In the genomic region with DNA sequence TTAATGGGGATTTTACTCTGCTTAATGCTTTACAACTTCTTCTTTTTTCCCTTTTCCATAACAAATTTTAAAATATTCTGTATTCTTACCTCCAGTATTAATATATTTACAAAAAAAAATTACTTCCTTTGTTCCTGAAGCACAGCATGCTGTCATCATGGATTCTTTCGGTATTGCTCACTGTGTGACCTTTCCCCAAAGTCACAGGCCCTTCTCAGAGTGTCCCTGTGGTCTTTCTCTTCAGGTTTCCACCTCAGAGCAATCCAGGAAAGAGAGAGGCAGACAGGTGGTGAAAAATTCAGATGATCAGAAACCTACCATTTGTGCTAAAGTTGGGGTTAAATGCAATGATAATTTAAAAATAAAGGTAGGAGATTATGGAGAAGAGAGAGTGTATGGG, we compare ENCODE assay signal across 29 cellular contexts. TPM values are rescaled to one million over a fixed set of nuclear protein-coding genes. Genes with fewer than 3 reads are reported as not detected.
A peak's percentile ranks its signal among the peaks of the same experiment; 100 is the strongest.
DNase-seq lines count a peak whose midpoint lies in the region; ATAC-seq and TF ChIP-seq lines count a peak whose summit lies in the region.
"Had no signal": no experiment of that assay in that cellular context is flagged by ENCODE, and none has a peak within 500 bp of the region (broad histone marks: within the 10 kb centered on the region; RNA-seq: fewer than 3 reads in every experiment).

No MANE protein-coding gene starts in this region.

- TF ChIP-seq POLR2A in body of pancreas (IDR thresholded peaks at IDR 0.05) = no peak

- H3K27me3 ChIP-seq in body of pancreas = no peaks in the 10 kb centered on the region
- H3K27me3 ChIP-seq: BE2C, cardiac muscle cell, colonic mucosa, Peyer's patch had no signal

- peaks cover 3 to 20% of the 10 kb centered on the region in 2 donors for H3K9me3 Mint-ChIP-seq in activated naive CD4-positive, alpha-beta T cell treated with anti-CD3 and anti-CD28 coated beads, Interleukin-2, amount 50 U/mL, for 72 hours
- peaks cover 11% of the 10 kb centered on the region for H3K9me3 Mint-ChIP-seq in activated naive CD4-positive, alpha-beta T cell treated with anti-CD3 and anti-CD28 coated beads for 36 hours
- H3K9me3 Mint-ChIP-seq in natural killer cell = peaks cover 0 to 3% of the 10 kb centered on the region in 2 donors
- H3K9me3 Mint-ChIP-seq: activated naive CD4-positive, alpha-beta T cell treated with anti-CD3 and anti-CD28 coated beads, Interleukin-2, amount 50 U/mL, for 24 hours had no signal

- H3K4me1 Mint-ChIP-seq in activated naive CD4-positive, alpha-beta T cell treated with anti-CD3 and anti-CD28 coated beads for 36 hours (ENCODE audit: low read depth) = peaks cover 30% of the 10 kb centered on the region
- H3K4me1 Mint-ChIP-seq in natural killer cell = peaks cover 85 to 86% of the 10 kb centered on the region in 2 donors
- H3K4me1 Mint-ChIP-seq: nephron; stimulated activated memory B cell treated with anti-CD40 and anti-IgM and Interleukin-4, amounts not matched to agents 10 μg/mL and 1 μg/mL and 100 μg/mL, for 72 hours had no signal

- no peak overlapping the region for H3K4me3 Mint-ChIP-seq in activated naive CD4-positive, alpha-beta T cell treated with anti-CD3 and anti-CD28 coated beads for 36 hours
- H3K4me3 Mint-ChIP-seq in natural killer cell = peak overlapping the region; percentile 66
- H3K4me3 Mint-ChIP-seq: activated naive CD4-positive, alpha-beta T cell treated with anti-CD3 and anti-CD28 coated beads, Interleukin-2, amount 50 U/mL, for 24 hours; nephron; stimulated activated memory B cell treated with anti-CD40 and anti-IgM and Interleukin-4, amounts not matched to agents 10 μg/mL and 1 μg/mL and 100 μg/mL, for 72 hours had no signal

- 64 to 65% methylated on average over 1 of the region's 1 CpG for WGBS in body of pancreas, 2 donors

- CTCF ChIA-PET in activated naive CD4-positive, alpha-beta T cell treated with anti-CD3 and anti-CD28 coated beads for 36 hours (lab: Charles Lee) = no interaction called here

- H3K36me3 Mint-ChIP-seq in activated naive CD4-positive, alpha-beta T cell treated with anti-CD3 and anti-CD28 coated beads, Interleukin-2, amount 50 U/mL, for 72 hours = peaks cover 48 to 49% of the 10 kb centered on the region in 2 donors
- peaks cover under 1% of the 10 kb centered on the region for H3K36me3 Mint-ChIP-seq in activated naive CD4-positive, alpha-beta T cell treated with anti-CD3 and anti-CD28 coated beads for 36 hours (ENCODE audit: low read depth)
- peaks cover 50% of the 10 kb centered on the region for H3K36me3 Mint-ChIP-seq in natural killer cell

- peaks cover 37% of the 10 kb centered on the region for H3K4me1 ChIP-seq in body of pancreas
- H3K4me1 ChIP-seq: BE2C, colonic mucosa had no signal

- H3K27ac Mint-ChIP-seq in activated naive CD4-positive, alpha-beta T cell treated with anti-CD3 and anti-CD28 coated beads, Interleukin-2, amount 50 U/mL, for 72 hours = peak overlapping the region; percentile 62 to 63
- no peak overlapping the region for H3K27ac Mint-ChIP-seq in activated naive CD4-positive, alpha-beta T cell treated with anti-CD3 and anti-CD28 coated beads for 36 hours
- peak overlapping the region; percentile 91 to 97 for H3K27ac Mint-ChIP-seq in natural killer cell
- H3K27ac Mint-ChIP-seq: activated naive CD4-positive, alpha-beta T cell treated with anti-CD3 and anti-CD28 coated beads, Interleukin-2, amount 50 U/mL, for 24 hours; nephron; stimulated activated memory B cell treated with anti-CD40 and anti-IgM and Interleukin-4, amounts not matched to agents 10 μg/mL and 1 μg/mL and 100 μg/mL, for 72 hours had no signal

- H3K27me3 Mint-ChIP-seq in activated naive CD4-positive, alpha-beta T cell treated with anti-CD3 and anti-CD28 coated beads for 36 hours (ENCODE audit: low read depth) = no peaks in the 10 kb centered on the region
- no peaks in the 10 kb centered on the region for H3K27me3 Mint-ChIP-seq in natural killer cell (ENCODE audit: low read depth in 2 of 2)
- H3K27me3 Mint-ChIP-seq: activated naive CD4-positive, alpha-beta T cell treated with anti-CD3 and anti-CD28 coated beads, Interleukin-2, amount 50 U/mL, for 24 hours; CD8-positive, alpha-beta memory T cell; IgD-negative memory B cell had no signal

- intact Hi-C loops in activated naive CD4-positive, alpha-beta T cell treated with anti-CD3 and anti-CD28 coated beads for 36 hours (cut with micrococcal nuclease) = no loop called here
- intact Hi-C loops in body of pancreas (cut with DNase I) = no loop called here
- intact Hi-C loops in natural killer cell (cut with micrococcal nuclease) = no loop called here

- no peak for DNase-seq in activated naive CD4-positive, alpha-beta T cell treated with anti-CD3 and anti-CD28 coated beads, Interleukin-2, amount 50 U/mL, for 72 hours (ENCODE audit: low spot score in 2 of 2)
- no peak for DNase-seq in activated naive CD4-positive, alpha-beta T cell treated with anti-CD3 and anti-CD28 coated beads for 36 hours
- DNase-seq in body of pancreas = no peak
- DNase-seq in natural killer cell = no peak
- no peak for DNase-seq in NCI-H187 (lab: John Stamatoyannopoulos, UW)
- DNase-seq in effector CD8-positive, alpha-beta T cell (lab: John Stamatoyannopoulos, UW) = no peak
- no peak for DNase-seq in germinal center (ENCODE audit: low spot score)
- DNase-seq: activated CD4-positive, alpha-beta T cell treated with anti-CD3 and anti-CD28 coated beads for 48 hours; aorta; BE2C; CD8-positive, alpha-beta memory T cell; colonic mucosa; DMS 273 treated with DMSO at 0.1 percent for 48 hours; effector memory CD4-positive, alpha-beta T cell; EL; head of caudate nucleus; NCI-H446 treated with DMSO at 0.1 percent for 48 hours; NCI-H774; Peyer's patch; SIG-M5; SW 1271; T-helper 9 cell had no signal

- no peaks in the 10 kb centered on the region for H3K36me3 ChIP-seq in body of pancreas (replicated peaks in 1 of 2; ENCODE audit: insufficient read depth in 1 of 2, low read depth in 2 of 2)
- H3K36me3 ChIP-seq: BE2C, cardiac muscle cell, colonic mucosa, Peyer's patch, thoracic aorta had no signal

- TF ChIP-seq CTCF in body of pancreas (IDR thresholded peaks at IDR 0.05) (no peak), natural killer cell (IDR thresholded peaks at IDR 0.05) (no peak)

- H3K9me3 ChIP-seq in body of pancreas = no peaks in the 10 kb centered on the region
- H3K9me3 ChIP-seq: BE2C, colonic mucosa, Peyer's patch had no signal

- peak overlapping the region in 3 of 4 donors; percentile 66 to 83 (median 69) for H3K27ac ChIP-seq in body of pancreas
- H3K27ac ChIP-seq: cardiac muscle cell, colonic mucosa, Peyer's patch, thoracic aorta had no signal

- peak in 1 of 2 donors; percentile 56 for ATAC-seq in activated naive CD4-positive, alpha-beta T cell treated with anti-CD3 and anti-CD28 coated beads, Interleukin-2, amount 50 U/mL, for 72 hours
- ATAC-seq in body of pancreas = peak; percentile 57
- no peak for ATAC-seq in natural killer cell
- ATAC-seq: stimulated activated memory B cell treated with anti-CD40 and anti-IgM and Interleukin-4, amounts not matched to agents 10 μg/mL and 1 μg/mL and 100 μg/mL, for 72 hours had no signal

- no peak overlapping the region for H3K4me3 ChIP-seq in body of pancreas
- H3K4me3 ChIP-seq: cardiac muscle cell, colonic mucosa, lung, Peyer's patch, thoracic aorta had no signal

RNA-seq across cellular contexts. Expression of a gene that starts 13.0 kb away (rescaled TPM):
- total RNA-seq in activated naive CD4-positive, alpha-beta T cell treated with anti-CD3 and anti-CD28 coated beads, Interleukin-2, amount 50 U/mL, for 72 hours = 1 to 10 TPM; 5.2 to 6.0 TPM
- 1 to 10 TPM in 1 of 2 experiments, under 1 TPM in 1; 0.67 to 1.2 TPM for total RNA-seq in activated naive CD4-positive, alpha-beta T cell treated with anti-CD3 and anti-CD28 coated beads for 36 hours
- total RNA-seq in body of pancreas = 1 to 10 TPM; 4.9 to 6.2 TPM
- 100 to 1,000 TPM; 263 to 403 (median 312) TPM for total RNA-seq in natural killer cell
- total RNA-seq: cardiac muscle cell had no signal

Comparison
In these comparisons a context has a peak if more than half of its experiments do, and no peak if none do; other contexts are left out.
1. RNA of a gene that starts 13.0 kb away (total RNA-seq): 263 to 403 TPM in natural killer cell; 4.9 to 6.2 TPM in body of pancreas, 5.2 to 6.0 TPM in activated naive CD4-positive, alpha-beta T cell treated with anti-CD3 and anti-CD28 coated beads, Interleukin-2, amount 50 U/mL, for 72 hours and 0.67 to 1.2 TPM in activated naive CD4-positive, alpha-beta T cell treated with anti-CD3 and anti-CD28 coated beads for 36 hours; every median in the first group is over 10 times any median in the second.